8 cellular contexts compared by ENCODE assay signal in genomic region chr17:73474370-73474988, GRCh38.
A peak's percentile ranks its signal among the peaks of the same experiment; 100 is the strongest.
DNase-seq lines count a peak whose midpoint lies in the region; ATAC-seq and TF ChIP-seq lines count a peak whose summit lies in the region.

No MANE protein-coding gene starts in this region.

- peak overlapping the region; percentile 9 for H3K27ac Mint-ChIP-seq in glutamatergic neuron (ENCODE audit: unreplicated experiment)

- no peak overlapping the region for H3K4me3 ChIP-seq in Panc1 (ENCODE audit: low read depth in 2 of 2, low read length in 2 of 2)

- no peaks in the 10 kb centered on the region for H3K9me3 ChIP-seq in Panc1 (ENCODE audit: control insufficient read depth, insufficient read depth, low read depth, low read length)

- DNase-seq in NCI-H1694 treated with DMSO at 0.1 percent for 48 hours (lab: John Stamatoyannopoulos, UW) (peak; percentile 32), NCI-H1694 (lab: John Stamatoyannopoulos, UW) (no peak), Panc1 (ENCODE audit: low read depth, low spot score) (peak; percentile 8), glutamatergic neuron (peak; percentile 76), middle frontal gyrus (ENCODE audit: extremely low spot score, low spot score) (no peak)
- peak; percentile 13 for DNase-seq in stimulated activated CD4-positive, alpha-beta T cell treated with anti-CD3 and anti-CD28 coated beads, Interleukin-1b, Interleukin-23, amount 100 ng/mL, for 48 hours

- H3K36me3 Mint-ChIP-seq in glutamatergic neuron (ENCODE audit: unreplicated experiment), result peaks cover 4% of the 10 kb centered on the region

- POLR2A ChIA-PET in Panc1 (lab: Charles Lee), result no interaction called here

- H3K27ac ChIP-seq in Panc1 (ENCODE audit: low read length), result no peak overlapping the region

- in situ Hi-C loops in Panc1 (cut with HindIII; ENCODE audit: low pct_unique_long_range_greater_than_20kb, low sequenced_read_pairs), result no loop called here

- BruUV-seq in Panc1 (replicated peaks; lab: Mats Ljungman, UMichigan), result no TSS peak

- H3K4me1 ChIP-seq in Panc1 (ENCODE audit: control insufficient read depth, insufficient read depth, low read length), result no peaks in the 10 kb centered on the region

- no peak overlapping the region for H3K4me3 Mint-ChIP-seq in glutamatergic neuron (ENCODE audit: unreplicated experiment)

- H3K4me1 Mint-ChIP-seq in glutamatergic neuron (ENCODE audit: low read depth, unreplicated experiment), result peaks cover 23% of the 10 kb centered on the region

- ATAC-seq in Panc1 (peak; percentile 45; the same call in 1 of the 2 replicates), GM21526 (IDR thresholded peaks at IDR 0.05; ENCODE audit: low FRiP score, unreplicated experiment) (no peak), HG03280 (IDR thresholded peaks at IDR 0.05; ENCODE audit: unreplicated experiment) (no peak)

- TF ChIP-seq CTCF in Panc1 (IDR thresholded peaks at IDR 0.05) (no peak), glutamatergic neuron (IDR thresholded peaks at IDR 0.05; ENCODE audit: partially characterized antibody, unreplicated experiment) (no peak)

- no peaks in the 10 kb centered on the region; the same call in 1 of the 2 replicates for H3K27me3 ChIP-seq in Panc1 (ENCODE audit: control insufficient read depth, insufficient read depth, low read length)

- peaks cover 6% of the 10 kb centered on the region for H3K27me3 Mint-ChIP-seq in glutamatergic neuron (ENCODE audit: unreplicated experiment)

- CTCF ChIA-PET in Panc1 (lab: Charles Lee), result no interaction called here

- no peaks in the 10 kb centered on the region for H3K36me3 ChIP-seq in Panc1 (ENCODE audit: control insufficient read depth, insufficient read depth, low read length)

- intact Hi-C loops in Panc1 (cut with micrococcal nuclease; ENCODE audit: unreplicated experiment), result no loop called here

- peaks cover 5% of the 10 kb centered on the region for H3K9me3 Mint-ChIP-seq in glutamatergic neuron (ENCODE audit: unreplicated experiment)

Comparison
In these comparisons a context has a peak if more than half of its experiments do, and no peak if none do; other contexts are left out.
1. DNase-seq: peak in NCI-H1694 treated with DMSO at 0.1 percent for 48 hours (single experiment), Panc1 (single experiment), glutamatergic neuron (single experiment) and stimulated activated CD4-positive, alpha-beta T cell treated with anti-CD3 and anti-CD28 coated beads, Interleukin-1b, Interleukin-23, amount 100 ng/mL, for 48 hours (single experiment); none in NCI-H1694 (single experiment) and middle frontal gyrus (single experiment).